10 cellular contexts compared by ENCODE assay signal in genomic region chr20:4136078-4136966, GRCh38. TPM values are rescaled to one million over a fixed set of nuclear protein-coding genes. Genes with fewer than 3 reads are reported as not detected.
A peak's percentile ranks its signal among the peaks of the same experiment; 100 is the strongest.
DNase-seq lines count a peak whose midpoint lies in the region; ATAC-seq and TF ChIP-seq lines count a peak whose summit lies in the region.
"Had no signal": no experiment of that assay in that cellular context is flagged by ENCODE, and none has a peak within 500 bp of the region (broad histone marks: within the 10 kb centered on the region; RNA-seq: fewer than 3 reads in every experiment).

No MANE protein-coding gene starts in this region.

- H3K36me3 ChIP-seq in stomach = no peaks in the 10 kb centered on the region
- H3K36me3 ChIP-seq: spleen had no signal

- H3K4me1 Mint-ChIP-seq in activated CD4-positive, alpha-beta T cell treated with anti-CD3 and anti-CD28 coated beads, Interleukin-2, amount 10 ng/mL, durations not matched to agents 24 days and 14 days = peaks cover 37% of the 10 kb centered on the region
- peaks cover 16% of the 10 kb centered on the region for H3K4me1 Mint-ChIP-seq in activated CD4-positive, alpha-beta T cell treated with anti-CD3 and anti-CD28 coated beads, Interleukin-2, amount 10 ng/mL, durations not matched to agents 7 days and 5 days
- H3K4me1 Mint-ChIP-seq in activated naive CD4-positive, alpha-beta T cell treated with anti-CD3 and anti-CD28 coated beads for 36 hours (ENCODE audit: low read depth) = peaks cover 7% of the 10 kb centered on the region

- H3K27ac ChIP-seq in RWPE1 (peak overlapping the region; percentile 71), foreskin keratinocyte (peak overlapping the region; percentile 9), stomach (peak overlapping the region in 3 of 5 donors; percentile 40 to 72 (median 67))

- peak overlapping the region; percentile 88 for H3K27ac Mint-ChIP-seq in activated CD4-positive, alpha-beta T cell treated with anti-CD3 and anti-CD28 coated beads, Interleukin-2, amount 10 ng/mL, durations not matched to agents 24 days and 14 days
- H3K27ac Mint-ChIP-seq in activated CD4-positive, alpha-beta T cell treated with anti-CD3 and anti-CD28 coated beads, Interleukin-2, amount 10 ng/mL, durations not matched to agents 7 days and 5 days = no peak overlapping the region
- no peak overlapping the region for H3K27ac Mint-ChIP-seq in activated naive CD4-positive, alpha-beta T cell treated with anti-CD3 and anti-CD28 coated beads for 36 hours

- intact Hi-C loops in activated CD4-positive, alpha-beta T cell treated with anti-CD3 and anti-CD28 coated beads, Interleukin-2, amount 10 ng/mL, durations not matched to agents 24 days and 14 days (cut with micrococcal nuclease) = no loop called here
- intact Hi-C loops in stomach (cut with DNase I; ENCODE audit: low total_unique reads) = no loop called here
- intact Hi-C loops in activated naive CD4-positive, alpha-beta T cell treated with anti-CD3 and anti-CD28 coated beads for 36 hours (cut with micrococcal nuclease) = no loop called here

- peaks cover 3% of the 10 kb centered on the region for H3K9me3 Mint-ChIP-seq in activated CD4-positive, alpha-beta T cell treated with anti-CD3 and anti-CD28 coated beads, Interleukin-2, amount 10 ng/mL, durations not matched to agents 24 days and 14 days
- no peaks in the 10 kb centered on the region for H3K9me3 Mint-ChIP-seq in activated CD4-positive, alpha-beta T cell treated with anti-CD3 and anti-CD28 coated beads, Interleukin-2, amount 10 ng/mL, durations not matched to agents 7 days and 5 days
- H3K9me3 Mint-ChIP-seq in activated naive CD4-positive, alpha-beta T cell treated with anti-CD3 and anti-CD28 coated beads for 36 hours = no peaks in the 10 kb centered on the region

- DNase-seq in activated CD4-positive, alpha-beta T cell treated with anti-CD3 and anti-CD28 coated beads, Interleukin-2, amount 10 ng/mL, durations not matched to agents 24 days and 14 days = no peak
- no peak for DNase-seq in activated CD4-positive, alpha-beta T cell treated with anti-CD3 and anti-CD28 coated beads, Interleukin-2, amount 10 ng/mL, durations not matched to agents 7 days and 5 days
- no peak for DNase-seq in RWPE1 (ENCODE audit: low spot score)
- DNase-seq in foreskin keratinocyte = no peak
- DNase-seq in stomach = no peak
- no peak for DNase-seq in activated naive CD4-positive, alpha-beta T cell treated with anti-CD3 and anti-CD28 coated beads for 36 hours
- no peak for DNase-seq in iPS-NIHi11 (ENCODE audit: low spot score)
- DNase-seq: NCI-H1092 treated with DMSO at 0.1 percent for 48 hours, spleen had no signal

- TF ChIP-seq CTCF in RWPE1 (conservative IDR thresholded peaks at IDR 0.05; ENCODE audit: low read depth) = no peak
- no peak for TF ChIP-seq CTCF in foreskin keratinocyte (conservative IDR thresholded peaks at IDR 0.05)
- TF ChIP-seq CTCF in stomach (IDR thresholded peaks at IDR 0.05) = no peak

- no peaks in the 10 kb centered on the region for H3K36me3 Mint-ChIP-seq in activated CD4-positive, alpha-beta T cell treated with anti-CD3 and anti-CD28 coated beads, Interleukin-2, amount 10 ng/mL, durations not matched to agents 24 days and 14 days (ENCODE audit: low read depth)
- no peaks in the 10 kb centered on the region for H3K36me3 Mint-ChIP-seq in activated CD4-positive, alpha-beta T cell treated with anti-CD3 and anti-CD28 coated beads, Interleukin-2, amount 10 ng/mL, durations not matched to agents 7 days and 5 days (ENCODE audit: low read depth)
- H3K36me3 Mint-ChIP-seq in activated naive CD4-positive, alpha-beta T cell treated with anti-CD3 and anti-CD28 coated beads for 36 hours (ENCODE audit: low read depth) = no peaks in the 10 kb centered on the region

- H3K4me3 Mint-ChIP-seq in activated CD4-positive, alpha-beta T cell treated with anti-CD3 and anti-CD28 coated beads, Interleukin-2, amount 10 ng/mL, durations not matched to agents 24 days and 14 days = peak overlapping the region; percentile 63
- H3K4me3 Mint-ChIP-seq in activated CD4-positive, alpha-beta T cell treated with anti-CD3 and anti-CD28 coated beads, Interleukin-2, amount 10 ng/mL, durations not matched to agents 7 days and 5 days = no peak overlapping the region
- H3K4me3 Mint-ChIP-seq in activated naive CD4-positive, alpha-beta T cell treated with anti-CD3 and anti-CD28 coated beads for 36 hours = no peak overlapping the region

- TF ChIP-seq EP300 in stomach (IDR thresholded peaks at IDR 0.05) = no peak

- H3K4me3 ChIP-seq in stomach = no peak overlapping the region
- H3K4me3 ChIP-seq: spleen had no signal

- H3K27me3 Mint-ChIP-seq in activated CD4-positive, alpha-beta T cell treated with anti-CD3 and anti-CD28 coated beads, Interleukin-2, amount 10 ng/mL, durations not matched to agents 24 days and 14 days = no peaks in the 10 kb centered on the region
- H3K27me3 Mint-ChIP-seq in activated CD4-positive, alpha-beta T cell treated with anti-CD3 and anti-CD28 coated beads, Interleukin-2, amount 10 ng/mL, durations not matched to agents 7 days and 5 days = peaks cover 6% of the 10 kb centered on the region
- H3K27me3 Mint-ChIP-seq in activated naive CD4-positive, alpha-beta T cell treated with anti-CD3 and anti-CD28 coated beads for 36 hours (ENCODE audit: low read depth) = no peaks in the 10 kb centered on the region

- WGBS in stomach, 5 donors = 82 to 88% (median 86%) methylated on average over 14 to 16 of the region's 16 CpGs

- CTCF ChIA-PET in activated CD4-positive, alpha-beta T cell treated with anti-CD3 and anti-CD28 coated beads, Interleukin-2, amount 10 ng/mL, durations not matched to agents 7 days and 5 days (lab: Charles Lee) = interaction anchor here (0.6 to 1.2 kb wide), 3 partner anchors 35 to 975 kb away, joined by 3 read pairs; no protein-coding TSS in a partner anchor
- CTCF ChIA-PET in RWPE1 (lab: Yijun Ruan, JAX) = interaction anchor here (0.5 to 1.3 kb wide), 3 partner anchors 16 to 462 kb away, joined by 3 to 6 read pairs (median 4); no protein-coding TSS in a partner anchor
- CTCF ChIA-PET in activated naive CD4-positive, alpha-beta T cell treated with anti-CD3 and anti-CD28 coated beads for 36 hours (lab: Charles Lee) = interaction anchor here (1.4 kb wide), 1 partner anchor 35 kb away, joined by 3 read pairs; no protein-coding TSS in a partner anchor

- H3K4me1 ChIP-seq in foreskin keratinocyte = peaks cover 14% of the 10 kb centered on the region
- peaks cover 0 to 21% (median 10%) of the 10 kb centered on the region in 4 donors for H3K4me1 ChIP-seq in stomach

- no peak for TF ChIP-seq POLR2A in stomach (IDR thresholded peaks at IDR 0.05)
- no peak for TF ChIP-seq POLR2A in GM18505 (IDR thresholded peaks at IDR 0.05; ENCODE audit: borderline replicate concordance, extremely low read depth, insufficient read depth, insufficient read length)

- H3K27me3 ChIP-seq in foreskin keratinocyte (no peaks in the 10 kb centered on the region), stomach (no peaks in the 10 kb centered on the region)

- H3K9me3 ChIP-seq in stomach = no peaks in the 10 kb centered on the region
- H3K9me3 ChIP-seq: spleen had no signal

- ATAC-seq in foreskin keratinocyte (no peak), GM18505 (IDR thresholded peaks at IDR 0.05; ENCODE audit: unreplicated experiment) (no peak)

- POLR2A ChIA-PET in activated CD4-positive, alpha-beta T cell treated with anti-CD3 and anti-CD28 coated beads, Interleukin-2, amount 10 ng/mL, durations not matched to agents 7 days and 5 days (lab: Charles Lee) = no interaction called here
- POLR2A ChIA-PET in RWPE1 (lab: Yijun Ruan, JAX; ENCODE audit: low non-redundant PET) = interaction anchor here (0.5 kb wide), 1 partner anchor 588 kb away, joined by 5 read pairs; no protein-coding TSS in a partner anchor

RNA-seq across cellular contexts. Expression of gene SMOX, which starts 12.3 kb away (rescaled TPM):
- 25.4 and 26.6 TPM in 2 replicates for total RNA-seq in activated CD4-positive, alpha-beta T cell treated with anti-CD3 and anti-CD28 coated beads, Interleukin-2, amount 10 ng/mL, durations not matched to agents 24 days and 14 days
- total RNA-seq in activated CD4-positive, alpha-beta T cell treated with anti-CD3 and anti-CD28 coated beads, Interleukin-2, amount 10 ng/mL, durations not matched to agents 7 days and 5 days = 1 to 10 TPM; 3.3 to 3.4 TPM
- 4.8 and 8.3 TPM in 2 replicates for total RNA-seq in foreskin keratinocyte
- 5.4 and 7.7 TPM in 2 replicates for polyA plus RNA-seq in foreskin keratinocyte
- 10 to 100 TPM in 1 of 5 donors, 1 to 10 TPM in 3, not detected in 1; 3.1 to 50.4 (median 6.1) TPM for total RNA-seq in stomach
- polyA plus RNA-seq in stomach = 10 to 100 TPM; 15.4 to 39.2 (median 30.2) TPM
- 1 to 10 TPM; 1.7 to 1.8 TPM for total RNA-seq in activated naive CD4-positive, alpha-beta T cell treated with anti-CD3 and anti-CD28 coated beads for 36 hours

Comparison
In these comparisons a context has a peak if more than half of its experiments do, and no peak if none do; other contexts are left out.
1. H3K27ac ChIP-seq: peak in every context shown above with its lines; median percentile 71 in RWPE1; 67 in stomach; 9 in foreskin keratinocyte.